In genomic region chr6:166627039-166627874, GRCh38 we compare ENCODE assay signal across 8 cellular contexts. TPM values are rescaled to one million over a fixed set of nuclear protein-coding genes. Genes with fewer than 3 reads are reported as not detected.
DNase-seq lines count a peak whose midpoint lies in the region; ATAC-seq and TF ChIP-seq lines count a peak whose summit lies in the region.

Gene RPS6KA2, minus strand, starts transcription at chr6:166627251. Its CDS starts 232 bp downstream, at chr6:166627019.

- H4K20me1 ChIP-seq in BLaER1: peaks cover 16% of the 10 kb centered on the region; the same call in 1 of the 2 replicates

- peak within 1 kb of the TSS; percentile 91 for H3K4me3 Mint-ChIP-seq in activated CD4-positive, alpha-beta T cell treated with anti-CD3 and anti-CD28 coated beads, Interleukin-2, amount 10 ng/mL, durations not matched to agents 24 days and 14 days

- H3K27me3 ChIP-seq in BLaER1 (peaks cover 24% of the 10 kb centered on the region), layer of hippocampus (ENCODE audit: control insufficient read depth, insufficient read depth, low read length) (no peaks in the 10 kb centered on the region)

- H3K36me3 Mint-ChIP-seq in activated CD4-positive, alpha-beta T cell treated with anti-CD3 and anti-CD28 coated beads, Interleukin-2, amount 10 ng/mL, durations not matched to agents 24 days and 14 days (ENCODE audit: low read depth): no peaks in the 10 kb centered on the region

- peaks cover 47% of the 10 kb centered on the region for H3K4me1 ChIP-seq in BLaER1

- ATAC-seq in HG03457 (IDR thresholded peaks at IDR 0.05; ENCODE audit: unreplicated experiment): peak; percentile 90

- H3K9me3 Mint-ChIP-seq in activated CD4-positive, alpha-beta T cell treated with anti-CD3 and anti-CD28 coated beads, Interleukin-2, amount 10 ng/mL, durations not matched to agents 24 days and 14 days: no peaks in the 10 kb centered on the region

- TF ChIP-seq CTCF in coronary artery (IDR thresholded peaks at IDR 0.05): no peak

- H3K9me3 ChIP-seq in BLaER1: no peaks in the 10 kb centered on the region

- H3K9ac ChIP-seq in BLaER1: peak within 1 kb of the TSS; percentile 77

- peaks cover 46% of the 10 kb centered on the region for H3K27me3 Mint-ChIP-seq in activated CD4-positive, alpha-beta T cell treated with anti-CD3 and anti-CD28 coated beads, Interleukin-2, amount 10 ng/mL, durations not matched to agents 24 days and 14 days

- H3K27ac Mint-ChIP-seq in activated CD4-positive, alpha-beta T cell treated with anti-CD3 and anti-CD28 coated beads, Interleukin-2, amount 10 ng/mL, durations not matched to agents 24 days and 14 days: peak within 1 kb of the TSS; percentile 83

- peak within 1 kb of the TSS; percentile 86 for H3K27ac ChIP-seq in BLaER1
- H3K27ac ChIP-seq in coronary artery: peak within 1 kb of the TSS; percentile 84 to 86
- H3K27ac ChIP-seq in layer of hippocampus (ENCODE audit: low read depth, low read length): peak within 1 kb of the TSS; percentile 83

- H3K4me2 ChIP-seq in BLaER1: peak within 1 kb of the TSS; percentile 100

- intact Hi-C loops in activated CD4-positive, alpha-beta T cell treated with anti-CD3 and anti-CD28 coated beads, Interleukin-2, amount 10 ng/mL, durations not matched to agents 24 days and 14 days (cut with micrococcal nuclease): loop anchor here (1.0 to 10.0 kb wide), 8 partner anchors 86 to 1200 kb away; partner anchors contain the start of genes AFDN, CEP43 and RNASET2

- H3K4me1 Mint-ChIP-seq in activated CD4-positive, alpha-beta T cell treated with anti-CD3 and anti-CD28 coated beads, Interleukin-2, amount 10 ng/mL, durations not matched to agents 24 days and 14 days: peaks cover 17% of the 10 kb centered on the region

- DNase-seq in GM19240 (ENCODE audit: insufficient read length, low spot score) (peak; percentile 86), NCI-H524 (lab: John Stamatoyannopoulos, UW) (peak; percentile 99 to 100), coronary artery (ENCODE audit: low spot score) (peak; percentile 100)
- DNase-seq in activated CD4-positive, alpha-beta T cell treated with anti-CD3 and anti-CD28 coated beads, Interleukin-2, amount 10 ng/mL, durations not matched to agents 24 days and 14 days: peak; percentile 100
- peak; percentile 98 to 100 (median 98) for DNase-seq in stimulated activated CD4-positive, alpha-beta T cell treated with anti-CD3 and anti-CD28 coated beads, Interleukin-1b, Interleukin-23, amount 100 ng/mL, for 24 hours (ENCODE audit: low read depth in 4 of 4, low spot score in 1 of 4)

- H3K4me3 ChIP-seq in BLaER1: peak within 1 kb of the TSS; percentile 85
- peak within 1 kb of the TSS; percentile 94 for H3K4me3 ChIP-seq in coronary artery

- H3K36me3 ChIP-seq in BLaER1: no peaks in the 10 kb centered on the region

RNA-seq across cellular contexts. Expression of gene RPS6KA2, which starts in this region (rescaled TPM):
- total RNA-seq in activated CD4-positive, alpha-beta T cell treated with anti-CD3 and anti-CD28 coated beads, Interleukin-2, amount 10 ng/mL, durations not matched to agents 24 days and 14 days: 2.8 and 3.1 TPM in 2 replicates

Comparison
In these comparisons a context has a peak if more than half of its experiments do, and no peak if none do; other contexts are left out.
1. Peak in every context shown above with its lines: DNase-seq, ATAC-seq, H3K4me3 ChIP-seq and H3K27ac ChIP-seq.